21 cellular contexts compared by ENCODE assay signal in the genomic region with DNA sequence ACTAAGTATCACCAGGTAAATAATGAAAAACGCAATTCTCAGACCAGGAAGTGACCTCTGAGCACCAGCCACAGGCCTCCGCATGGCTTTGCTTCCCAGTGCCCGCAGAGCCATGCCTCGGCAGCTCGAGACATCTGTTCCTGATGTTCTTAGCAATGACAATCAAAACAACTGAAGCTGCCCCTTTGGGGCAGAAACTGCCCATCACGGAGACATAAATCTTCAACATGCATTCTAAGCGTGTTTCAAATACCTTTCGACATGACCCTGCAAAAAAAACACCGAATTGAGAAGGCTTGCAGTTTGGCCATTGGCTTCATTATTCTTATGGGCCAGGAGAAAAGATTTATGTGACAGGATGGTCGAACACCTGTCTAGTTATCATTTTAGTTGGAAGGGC. TPM values are rescaled to one million over a fixed set of nuclear protein-coding genes. Genes with fewer than 3 reads are reported as not detected.
DNase-seq lines count a peak whose midpoint lies in the region; ATAC-seq and TF ChIP-seq lines count a peak whose summit lies in the region.
"Had no signal": no experiment of that assay in that cellular context is flagged by ENCODE, and none has a peak within 500 bp of the region (broad histone marks: within the 10 kb centered on the region; RNA-seq: fewer than 3 reads in every experiment).

No MANE protein-coding gene starts in this region.

- 0 out of 2 replicates have a peak, but pooled peaks cover 8% of the 10 kb centered on the region for H3F3A ChIP-seq in GM23338 (replicated peaks; ENCODE audit: low read depth)

- no peaks in the 10 kb centered on the region for H3K36me3 ChIP-seq in GM23338 (ENCODE audit: insufficient read depth)

- no peaks in the 10 kb centered on the region for H3K9me2 ChIP-seq in GM23338 (ENCODE audit: insufficient read depth)

- no peaks in the 10 kb centered on the region for H3K79me2 ChIP-seq in GM23338 (replicated peaks; ENCODE audit: insufficient read depth)

- peaks cover 4% of the 10 kb centered on the region for H3K27me3 ChIP-seq in GM23338 (ENCODE audit: insufficient read depth)

- no peak overlapping the region for H2AFZ ChIP-seq in GM23338

- H3K4me3 Mint-ChIP-seq in GM23338 = no peak overlapping the region
- no peak overlapping the region for H3K4me3 Mint-ChIP-seq in WTC11
- no peak overlapping the region for H3K4me3 Mint-ChIP-seq in progenitor cell of endocrine pancreas (ENCODE audit: low read depth)
- H3K4me3 Mint-ChIP-seq: CD4-positive, CD25-positive, alpha-beta regulatory T cell had no signal

- ATAC-seq in GM23338 (no peak), WTC11 (no peak), GM18868 (IDR thresholded peaks at IDR 0.05; ENCODE audit: unreplicated experiment) (no peak), HG02870 (IDR thresholded peaks at IDR 0.05; ENCODE audit: unreplicated experiment) (no peak)
- ATAC-seq: HCT116 had no signal

- H3K4me2 ChIP-seq in GM23338 = no peak overlapping the region

- H3K36me3 Mint-ChIP-seq in GM23338 (ENCODE audit: low read depth) (peaks cover 9% of the 10 kb centered on the region; the same call in 2 of the 3 replicates), WTC11 (peaks cover 13% of the 10 kb centered on the region), progenitor cell of endocrine pancreas (ENCODE audit: insufficient read depth) (peaks cover 14% of the 10 kb centered on the region)

- no peak overlapping the region for H3K4me3 ChIP-seq in GM23338
- H3K4me3 ChIP-seq: BLaER1 had no signal

- POLR2A ChIA-PET in WTC11 (lab: Charles Lee) = no interaction called here

- peak overlapping the region; percentile 42; the same call in 1 of the 2 replicates for H3K27ac ChIP-seq in GM23338 (ENCODE audit: low read depth)
- H3K27ac ChIP-seq: BLaER1 had no signal

- H3K4me1 Mint-ChIP-seq in GM23338 (peaks cover 30% of the 10 kb centered on the region), WTC11 (peaks cover 27% of the 10 kb centered on the region), progenitor cell of endocrine pancreas (ENCODE audit: low read depth) (peaks cover 27% of the 10 kb centered on the region)

- no peak overlapping the region; the same call in 1 of the 2 replicates for H3K27ac Mint-ChIP-seq in GM23338
- H3K27ac Mint-ChIP-seq in WTC11 = peak overlapping the region; percentile 63
- peak overlapping the region; percentile 64 for H3K27ac Mint-ChIP-seq in progenitor cell of endocrine pancreas

- H3K27me3 Mint-ChIP-seq in GM23338 (ENCODE audit: insufficient read depth, low read depth, poor library complexity) = peaks cover 17% of the 10 kb centered on the region
- H3K27me3 Mint-ChIP-seq in WTC11 (ENCODE audit: low read depth) = peaks cover 5% of the 10 kb centered on the region
- H3K27me3 Mint-ChIP-seq in progenitor cell of endocrine pancreas = peaks cover 16% of the 10 kb centered on the region

- CTCF ChIA-PET in WTC11 (lab: Charles Lee) = no interaction called here

- no peak for DNase-seq in GM23338 (ENCODE audit: low spot score)
- DNase-seq in WTC11 (ENCODE audit: low spot score) = no peak
- DNase-seq in left kidney (ENCODE audit: low read depth, low spot score) = peak; percentile 65
- DNase-seq in progenitor cell of endocrine pancreas (ENCODE audit: low spot score, unreplicated experiment) = no peak
- no peak for DNase-seq in COR-L47 (lab: John Stamatoyannopoulos, UW)
- no peak for DNase-seq in central memory CD4-positive, alpha-beta T cell
- DNase-seq: CD4-positive, CD25-positive, alpha-beta regulatory T cell; Kasumi-1; MV-4-11; NCI-H1105; NCI-H1436 treated with DMSO at 0.1 percent for 48 hours; NCI-H1930; NCI-H2107; NCI-H446; NCI-H524 treated with DMSO at 0.1 percent for 48 hours; NCI-H774 had no signal

- TF ChIP-seq CTCF in GM23338 (conservative IDR thresholded peaks at IDR 0.05; ENCODE audit: low read depth in 2 of 2) (no peak), WTC11 (IDR thresholded peaks at IDR 0.05) (no peak), progenitor cell of endocrine pancreas (IDR thresholded peaks at IDR 0.05; ENCODE audit: unreplicated experiment) (no peak)

- no peaks in the 10 kb centered on the region for H3K9me3 Mint-ChIP-seq in GM23338
- H3K9me3 Mint-ChIP-seq in WTC11 = no peaks in the 10 kb centered on the region
- no peaks in the 10 kb centered on the region for H3K9me3 Mint-ChIP-seq in progenitor cell of endocrine pancreas (ENCODE audit: low read depth)
- H3K9me3 Mint-ChIP-seq: CD4-positive, CD25-positive, alpha-beta regulatory T cell had no signal

- H3K4me1 ChIP-seq in GM23338 (ENCODE audit: insufficient read depth) = peaks cover 26% of the 10 kb centered on the region

- H4K20me1 ChIP-seq in GM23338 (replicated peaks; ENCODE audit: insufficient read depth) = peaks cover 4% of the 10 kb centered on the region; the same call in 1 of the 2 replicates

TF ChIP-seq in GM23338, 12 proteins besides CTCF, POLR2A, EP300 and RAD21:
- TF ChIP-seq JUNB (IDR thresholded peaks at IDR 0.05; ENCODE audit: unreplicated experiment) (no peak), NANOG (IDR thresholded peaks at IDR 0.05; ENCODE audit: borderline replicate concordance) (no peak), EZH2phosphoT487 (IDR thresholded peaks at IDR 0.05; ENCODE audit: unreplicated experiment) (no peak)
TF ChIP-seq in GM23338: peak in this region for 0.

TF ChIP-seq in WTC11, 78 proteins besides CTCF, POLR2A, EP300 and RAD21:
- no peak for TF ChIP-seq SP1 (CRISPR knock-in tag; conservative IDR thresholded peaks at IDR 0.05)
- TF ChIP-seq TEAD4 (CRISPR knock-in tag; IDR thresholded peaks at IDR 0.05) = no peak
- TF ChIP-seq E2F4 (CRISPR knock-in tag; IDR thresholded peaks at IDR 0.05; ENCODE audit: borderline replicate concordance, low read depth) = no peak
- TF ChIP-seq CREB1 (CRISPR knock-in tag; IDR thresholded peaks at IDR 0.05) = no peak
- no peak for TF ChIP-seq CBFB (CRISPR knock-in tag; IDR thresholded peaks at IDR 0.05; ENCODE audit: low read depth)

RNA-seq across cellular contexts. Expression of gene RAP1GAP, which starts 5.8 kb away (rescaled TPM):
- 5.9 and 6.6 TPM in 2 replicates for total RNA-seq in GM23338 (2014; rRNA removed; shearing (Covaris generic))
- polyA plus RNA-seq in GM23338 (2016; fragmentation: Nextera tagmentation; extraction: Ambion mirVana) = 4.3 and 5.0 TPM in 2 replicates
- total RNA-seq in WTC11 (2021) (7.6 to 9.9 TPM (median 9.7 TPM) in 3 replicates), progenitor cell of endocrine pancreas (15.3 and 16.1 TPM in 2 replicates)
- total RNA-seq: MCF 10A had no signal
- polyA plus RNA-seq: CD4-positive, CD25-positive, alpha-beta regulatory T cell had no signal
